8 cellular contexts compared by ENCODE assay signal in the genomic region with DNA sequence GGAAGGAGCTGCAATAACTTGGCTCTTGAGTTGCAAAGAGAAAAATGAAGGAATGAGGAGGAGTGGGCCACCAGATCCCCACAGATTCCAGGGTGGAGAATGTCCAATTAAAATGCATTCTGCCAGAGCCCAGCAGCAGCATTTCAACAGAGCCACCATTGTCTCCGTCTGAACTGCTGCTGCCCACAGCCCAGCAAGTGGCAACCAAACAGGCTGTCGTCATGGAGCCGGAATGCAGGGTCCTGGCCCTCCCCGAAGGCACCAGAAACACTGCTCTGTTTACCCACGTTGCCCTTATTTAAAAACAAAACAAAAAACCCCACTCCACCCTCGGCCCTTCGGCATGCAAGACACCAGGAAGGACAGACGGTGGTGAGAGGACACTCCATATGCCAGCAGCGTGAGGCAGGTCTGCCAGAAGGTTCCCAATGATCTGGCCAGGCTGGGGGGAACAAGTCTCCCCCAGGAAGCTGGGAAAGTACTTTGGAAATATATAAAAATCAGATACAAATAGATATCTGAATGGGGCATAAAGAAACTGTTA. TPM values are rescaled to one million over a fixed set of nuclear protein-coding genes. Genes with fewer than 3 reads are reported as not detected.
DNase-seq lines count a peak whose midpoint lies in the region; ATAC-seq and TF ChIP-seq lines count a peak whose summit lies in the region.

No MANE protein-coding gene starts in this region.

- H3K4me2 ChIP-seq in PC-3 (ENCODE audit: low read length) = no peak overlapping the region

- peak; percentile 47 for DNase-seq in G401 (ENCODE audit: low spot score)
- DNase-seq in WTC11 (ENCODE audit: low spot score) = peak; percentile 26
- no peak for DNase-seq in heart right ventricle
- peak; percentile 91 for DNase-seq in pons (ENCODE audit: low spot score)
- no peak for DNase-seq in ACHN
- DNase-seq in PC-3 = no peak

- H3K27ac ChIP-seq in heart right ventricle (peak overlapping the region in 2 of 10 donors; percentile 40 to 41), PC-3 (ENCODE audit: low read length) (no peak overlapping the region)

- H2AFZ ChIP-seq in PC-3 (ENCODE audit: low read length) = no peak overlapping the region

- no TSS peak for BruUV-seq in PC-3 (replicated peaks; lab: Mats Ljungman, UMichigan)

- H3F3A ChIP-seq in PC-3 (ENCODE audit: low read length, unreplicated experiment) = no peaks in the 10 kb centered on the region

- H4K20me1 ChIP-seq in PC-3 (ENCODE audit: low read length) = no peaks in the 10 kb centered on the region

- POLR2A ChIA-PET in WTC11 (lab: Charles Lee) (no interaction called here), PC-3 (lab: Charles Lee; ENCODE audit: unreplicated experiment) (no interaction called here)

- H3K79me2 ChIP-seq in PC-3 (ENCODE audit: low read length) = no peaks in the 10 kb centered on the region

- in situ Hi-C loops in G401 (cut with HindIII; ENCODE audit: low sequenced_read_pairs) (no loop called here), ACHN (cut with HindIII; ENCODE audit: low pct_ligation_motif_present, low pct_unique_long_range_greater_than_20kb, low sequenced_read_pairs) (no loop called here)

- CTCF ChIA-PET in WTC11 (lab: Charles Lee) (interaction anchor here (4.4 kb wide), 1 partner anchor 33 kb away, joined by 14 read pairs; a partner anchor contains a TSS), PC-3 (lab: Charles Lee) (no interaction called here)

- H3K4me1 ChIP-seq in heart right ventricle = peaks cover 0 to 32% (median 8%) of the 10 kb centered on the region in 9 donors
- H3K4me1 ChIP-seq in PC-3 (ENCODE audit: insufficient read depth, low read length) = peaks cover 14% of the 10 kb centered on the region

- H3K4me3 ChIP-seq in heart right ventricle = no peak overlapping the region
- H3K4me3 ChIP-seq in PC-3 (ENCODE audit: low read length) = no peak overlapping the region

- no peak overlapping the region for H3K27ac Mint-ChIP-seq in WTC11

- H3K36me3 Mint-ChIP-seq in WTC11 = no peaks in the 10 kb centered on the region

- no peaks in the 10 kb centered on the region for H3K27me3 Mint-ChIP-seq in WTC11 (ENCODE audit: low read depth)

- intact Hi-C loops in heart right ventricle (cut with DNase I) (no loop called here), PC-3 (cut with micrococcal nuclease) (no loop called here)

- H3K9me3 ChIP-seq in heart right ventricle (no peaks in the 10 kb centered on the region), PC-3 (ENCODE audit: low read length) (no peaks in the 10 kb centered on the region)

- TF ChIP-seq CTCF in WTC11 (IDR thresholded peaks at IDR 0.05) (no peak), heart right ventricle (IDR thresholded peaks at IDR 0.05) (no peak), PC-3 (conservative IDR thresholded peaks at IDR 0.05; ENCODE audit: low read depth, low read length) (no peak)

- no peaks in the 10 kb centered on the region for H3K9me2 ChIP-seq in PC-3 (replicated peaks; ENCODE audit: low read length)

- no peaks in the 10 kb centered on the region for H3K9me3 Mint-ChIP-seq in WTC11

- ATAC-seq in WTC11 (peak; percentile 79), heart right ventricle (peak in 7 of 8 donors; percentile 21 to 60 (median 56)), GM21423 (IDR thresholded peaks at IDR 0.05; ENCODE audit: unreplicated experiment) (no peak), PC-3 (no peak), HG03196 (IDR thresholded peaks at IDR 0.05; ENCODE audit: unreplicated experiment) (no peak)

- 36 to 50% methylated on average over 9 of the region's 9 CpGs for WGBS in heart right ventricle, 2 donors

- H3K4me1 Mint-ChIP-seq in WTC11 = peaks cover 62% of the 10 kb centered on the region

- H3K9ac ChIP-seq in PC-3 (ENCODE audit: low read length) = no peak overlapping the region

- no peaks in the 10 kb centered on the region for H3K36me3 ChIP-seq in heart right ventricle
- H3K36me3 ChIP-seq in PC-3 (ENCODE audit: low read depth, low read length) = no peaks in the 10 kb centered on the region

- H3K27me3 ChIP-seq in heart right ventricle (no peaks in the 10 kb centered on the region), PC-3 (ENCODE audit: low read length) (no peaks in the 10 kb centered on the region)

- H3K4me3 Mint-ChIP-seq in WTC11 = no peak overlapping the region

TF ChIP-seq in WTC11, 78 proteins besides CTCF, POLR2A, EP300 and RAD21:
- peak; percentile 62 for TF ChIP-seq GABPB1 (CRISPR knock-in tag; IDR thresholded peaks at IDR 0.05)
- no peak for TF ChIP-seq SMAD3 (CRISPR knock-in tag; IDR thresholded peaks at IDR 0.05; ENCODE audit: borderline replicate concordance)

RNA-seq across cellular contexts. Expression of a gene that starts 32.5 kb away (rescaled TPM):
- total RNA-seq in G401 (2014; rRNA removed; shearing (Covaris generic)) = 0.03 and 0.37 TPM in 2 replicates
- 13.0 to 16.2 TPM (median 15.3 TPM) in 3 replicates for total RNA-seq in WTC11 (2021)
- total RNA-seq in heart right ventricle = 10 to 100 TPM; 15.6 to 46.9 (median 24.0) TPM
- polyA plus RNA-seq in heart right ventricle = 10 to 100 TPM; 15.3 to 34.0 TPM
- 18.4 and 20.7 TPM in 2 replicates for total RNA-seq in PC-3 (2014; rRNA removed)

Comparison
In these comparisons a context has a peak if more than half of its experiments do, and no peak if none do; other contexts are left out.
1. DNase-seq: peak in G401 (single experiment), WTC11 (single experiment) and pons (single experiment); none in heart right ventricle (0 of 2), ACHN (single experiment) and PC-3 (single experiment).
2. ATAC-seq: peak in WTC11 (single experiment) and heart right ventricle (7 of 8); none in GM21423 (single experiment), PC-3 (single experiment) and HG03196 (single experiment).
3. RNA of a gene that starts 32.5 kb away (total RNA-seq): 15.6 to 46.9 TPM in heart right ventricle, 18.4 to 20.7 TPM in PC-3 and 13.0 to 16.2 TPM in WTC11; 0.03 to 0.37 TPM in G401; every median in the first group is over 10 times any median in the second.